Comparison of ENCODE assay signal across 23 cellular contexts in the genomic region with DNA sequence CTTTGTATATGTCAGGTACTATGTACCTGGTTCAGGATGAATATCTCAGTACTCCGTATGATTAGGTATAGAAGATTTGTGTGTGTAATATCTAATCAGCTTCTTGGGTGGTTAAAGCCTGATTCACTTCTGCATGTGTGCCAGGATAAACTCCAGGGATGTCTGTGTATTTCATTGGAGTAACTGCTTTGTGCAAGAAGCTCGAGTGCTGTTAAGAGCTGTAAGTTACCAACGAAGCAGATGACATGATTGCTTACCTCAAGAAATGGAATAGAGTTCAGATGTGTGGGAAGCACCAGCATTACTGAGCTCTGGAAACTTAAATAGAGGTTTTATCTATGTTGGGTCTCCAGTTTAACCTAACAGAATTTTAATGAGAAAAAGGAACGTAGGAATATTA. TPM values are rescaled to one million over a fixed set of nuclear protein-coding genes. Genes with fewer than 3 reads are reported as not detected.
DNase-seq lines count a peak whose midpoint lies in the region; ATAC-seq, FAIRE-seq and TF ChIP-seq lines count a peak whose summit lies in the region.
"Had no signal": no experiment of that assay in that cellular context is flagged by ENCODE, and none has a peak within 500 bp of the region (broad histone marks: within the 10 kb centered on the region; RNA-seq: fewer than 3 reads in every experiment).

No MANE protein-coding gene starts in this region.

- no peak overlapping the region for H3K9ac ChIP-seq in astrocyte (ENCODE audit: low read length)
- H3K9ac ChIP-seq: BLaER1 had no signal

- no peaks in the 10 kb centered on the region for H3K4me1 ChIP-seq in astrocyte (ENCODE audit: insufficient read depth, low read length)

- peaks cover 11 to 40% of the 10 kb centered on the region in 2 donors for H3K36me3 Mint-ChIP-seq in activated T-cell treated with anti-CD3 and anti-CD28 coated beads, Interleukin-2, amount 50 U/mL, for 72 hours (ENCODE audit: insufficient read depth in 2 of 2)
- no peaks in the 10 kb centered on the region for H3K36me3 Mint-ChIP-seq in astrocyte (ENCODE audit: low read depth, unreplicated experiment)
- peaks cover 10% of the 10 kb centered on the region for H3K36me3 Mint-ChIP-seq in natural killer cell treated with Interleukin-12 subunit alpha and Interleukin-12 subunit beta and Interleukin-15 and Interleukin-18, amount 100 ng/mL, for 72 hours

- peak in 1 of 2 donors; percentile 13 for ATAC-seq in activated T-cell treated with anti-CD3 and anti-CD28 coated beads, Interleukin-2, amount 50 U/mL, for 72 hours (replicated peaks in 1 of 2)
- no peak for ATAC-seq in natural killer cell treated with Interleukin-12 subunit alpha and Interleukin-12 subunit beta and Interleukin-15 and Interleukin-18, amount 100 ng/mL, for 72 hours

- H3K9me3 ChIP-seq in astrocyte (ENCODE audit: insufficient read depth, low read depth, low read length): no peaks in the 10 kb centered on the region
- H3K9me3 ChIP-seq: BLaER1 had no signal

- no peaks in the 10 kb centered on the region for H3K9me3 Mint-ChIP-seq in activated T-cell treated with anti-CD3 and anti-CD28 coated beads, Interleukin-2, amount 50 U/mL, for 72 hours
- H3K9me3 Mint-ChIP-seq in astrocyte (ENCODE audit: unreplicated experiment): no peaks in the 10 kb centered on the region
- no peaks in the 10 kb centered on the region for H3K9me3 Mint-ChIP-seq in natural killer cell treated with Interleukin-12 subunit alpha and Interleukin-12 subunit beta and Interleukin-15 and Interleukin-18, amount 100 ng/mL, for 72 hours
- H3K9me3 Mint-ChIP-seq: CD14-positive monocyte; CD4-positive, alpha-beta memory T cell had no signal

- DNase-seq in activated T-cell treated with anti-CD3 and anti-CD28 coated beads, Interleukin-2, amount 50 U/mL, for 72 hours: no peak
- DNase-seq in activated T-cell treated with anti-CD3 and anti-CD28 coated beads, Interleukin-2, amount 50 U/mL, for 1 hour: no peak
- DNase-seq in astrocyte (ENCODE audit: low read depth): peak; percentile 24
- DNase-seq in fibroblast of the aortic adventitia (ENCODE audit: low read depth): peak; percentile 23
- no peak for DNase-seq in H7
- no peak for DNase-seq in C1 segment of cervical spinal cord (lab: John Stamatoyannopoulos, UW)
- no peak for DNase-seq in natural killer cell treated with Interleukin-12 subunit alpha and Interleukin-12 subunit beta and Interleukin-15 and Interleukin-18, amount 100 ng/mL, for 72 hours (ENCODE audit: low spot score)
- no peak for DNase-seq in NCI-H2227 (lab: John Stamatoyannopoulos, UW; ENCODE audit: unreplicated experiment)
- DNase-seq: Calu3; CD4-positive, alpha-beta memory T cell; COR-L47; DMS53; DMS79 treated with DMSO at 0.1 percent for 48 hours; GF-D8; GOT3; HCEC 1CT had no signal

- no peak overlapping the region for H3K4me2 ChIP-seq in astrocyte (ENCODE audit: low read length)
- H3K4me2 ChIP-seq: BLaER1 had no signal

- H3K79me2 ChIP-seq in astrocyte (ENCODE audit: insufficient read depth, low read length): no peaks in the 10 kb centered on the region

- H3K27ac ChIP-seq in astrocyte (ENCODE audit: low read depth, low read length): no peak overlapping the region
- H3K27ac ChIP-seq: 22Rv1, BLaER1 had no signal

- peaks cover 22% of the 10 kb centered on the region for H3K4me1 Mint-ChIP-seq in activated T-cell treated with anti-CD3 and anti-CD28 coated beads, Interleukin-2, amount 50 U/mL, for 72 hours (ENCODE audit: low read depth)
- H3K4me1 Mint-ChIP-seq in astrocyte (ENCODE audit: low read depth, unreplicated experiment): no peaks in the 10 kb centered on the region
- H3K4me1 Mint-ChIP-seq in natural killer cell treated with Interleukin-12 subunit alpha and Interleukin-12 subunit beta and Interleukin-15 and Interleukin-18, amount 100 ng/mL, for 72 hours (ENCODE audit: low read depth in 2 of 2): peaks cover 14 to 35% of the 10 kb centered on the region in 2 donors

- H2AFZ ChIP-seq in astrocyte (ENCODE audit: low read depth, low read length): no peak overlapping the region

- no peak for TF ChIP-seq CTCF in astrocyte (IDR thresholded peaks at IDR 0.05; ENCODE audit: insufficient read depth, low read depth, low read length)
- no peak for TF ChIP-seq CTCF in fibroblast of the aortic adventitia (IDR thresholded peaks at IDR 0.05; ENCODE audit: insufficient read depth, low read length)

- H3K27me3 Mint-ChIP-seq in activated T-cell treated with anti-CD3 and anti-CD28 coated beads, Interleukin-2, amount 50 U/mL, for 72 hours (ENCODE audit: low read depth): no peaks in the 10 kb centered on the region
- no peaks in the 10 kb centered on the region for H3K27me3 Mint-ChIP-seq in astrocyte (ENCODE audit: low read depth, unreplicated experiment)
- H3K27me3 Mint-ChIP-seq in natural killer cell treated with Interleukin-12 subunit alpha and Interleukin-12 subunit beta and Interleukin-15 and Interleukin-18, amount 100 ng/mL, for 72 hours: no peaks in the 10 kb centered on the region
- H3K27me3 Mint-ChIP-seq: B cell; CD4-positive, alpha-beta memory T cell had no signal

- H3K27ac Mint-ChIP-seq in activated T-cell treated with anti-CD3 and anti-CD28 coated beads, Interleukin-2, amount 50 U/mL, for 72 hours: peak overlapping the region; percentile 82
- no peak overlapping the region for H3K27ac Mint-ChIP-seq in astrocyte (ENCODE audit: unreplicated experiment)
- H3K27ac Mint-ChIP-seq in natural killer cell treated with Interleukin-12 subunit alpha and Interleukin-12 subunit beta and Interleukin-15 and Interleukin-18, amount 100 ng/mL, for 72 hours: no peak overlapping the region
- H3K27ac Mint-ChIP-seq: B cell, CD14-positive monocyte had no signal

- FAIRE-seq in astrocyte (lab: Jason Lieb, UNC): no peak
- FAIRE-seq: A204.1, GM12891, GM18507 had no signal

- no peaks in the 10 kb centered on the region for H3K27me3 ChIP-seq in astrocyte (ENCODE audit: insufficient read depth, low read length)
- H3K27me3 ChIP-seq in H7 (ENCODE audit: control insufficient read depth, insufficient read depth, low read length): no peaks in the 10 kb centered on the region
- H3K27me3 ChIP-seq: BLaER1 had no signal

- H3K36me3 ChIP-seq in astrocyte (ENCODE audit: insufficient read depth, low read length): peaks cover 13% of the 10 kb centered on the region
- peaks cover 5% of the 10 kb centered on the region for H3K36me3 ChIP-seq in H7 (replicated peaks; ENCODE audit: control insufficient read depth, insufficient read depth, low read length)

- no peak overlapping the region for H3K4me3 Mint-ChIP-seq in activated T-cell treated with anti-CD3 and anti-CD28 coated beads, Interleukin-2, amount 50 U/mL, for 72 hours
- no peak overlapping the region for H3K4me3 Mint-ChIP-seq in astrocyte (ENCODE audit: unreplicated experiment)
- H3K4me3 Mint-ChIP-seq in natural killer cell treated with Interleukin-12 subunit alpha and Interleukin-12 subunit beta and Interleukin-15 and Interleukin-18, amount 100 ng/mL, for 72 hours: no peak overlapping the region
- H3K4me3 Mint-ChIP-seq: B cell; CD14-positive monocyte; CD4-positive, alpha-beta memory T cell had no signal

- no peaks in the 10 kb centered on the region for H4K20me1 ChIP-seq in astrocyte (ENCODE audit: insufficient read depth, low read length)
- H4K20me1 ChIP-seq: BLaER1 had no signal

- H3K4me3 ChIP-seq in astrocyte (ENCODE audit: insufficient read depth, low read depth, low read length): no peak overlapping the region
- no peak overlapping the region for H3K4me3 ChIP-seq in fibroblast of the aortic adventitia (ENCODE audit: low read depth, low read length)
- H3K4me3 ChIP-seq in H7 (ENCODE audit: insufficient read depth, low read depth, low read length): no peak overlapping the region
- H3K4me3 ChIP-seq: BLaER1 had no signal

RNA-seq across cellular contexts. Expression of gene FAM98B, which starts 23.7 kb away (rescaled TPM):
- total RNA-seq in activated T-cell treated with anti-CD3 and anti-CD28 coated beads, Interleukin-2, amount 50 U/mL, for 72 hours: 10 to 100 TPM; 30.3 to 32.4 TPM
- total RNA-seq in astrocyte (15.5 and 21.6 TPM in 2 replicates), fibroblast of the aortic adventitia (ENCODE audit: low replicate concordance) (6.5 and 8.9 TPM in 2 replicates)
- total RNA-seq in H7 (2014; rRNA removed; shearing (Covaris generic)): 8.9 TPM in 2 replicates
- total RNA-seq in natural killer cell treated with Interleukin-12 subunit alpha and Interleukin-12 subunit beta and Interleukin-15 and Interleukin-18, amount 100 ng/mL, for 72 hours: 10 to 100 TPM; 24.1 to 36.8 TPM

Comparison
In these comparisons a context has a peak if more than half of its experiments do, and no peak if none do; other contexts are left out.
1. DNase-seq: peak in astrocyte (single experiment) and fibroblast of the aortic adventitia (single experiment); none in activated T-cell treated with anti-CD3 and anti-CD28 coated beads, Interleukin-2, amount 50 U/mL, for 72 hours (0 of 2), activated T-cell treated with anti-CD3 and anti-CD28 coated beads, Interleukin-2, amount 50 U/mL, for 1 hour (single experiment), H7 (single experiment), C1 segment of cervical spinal cord (0 of 14), natural killer cell treated with Interleukin-12 subunit alpha and Interleukin-12 subunit beta and Interleukin-15 and Interleukin-18, amount 100 ng/mL, for 72 hours (single experiment) and NCI-H2227 (single experiment).